In the genomic region with DNA sequence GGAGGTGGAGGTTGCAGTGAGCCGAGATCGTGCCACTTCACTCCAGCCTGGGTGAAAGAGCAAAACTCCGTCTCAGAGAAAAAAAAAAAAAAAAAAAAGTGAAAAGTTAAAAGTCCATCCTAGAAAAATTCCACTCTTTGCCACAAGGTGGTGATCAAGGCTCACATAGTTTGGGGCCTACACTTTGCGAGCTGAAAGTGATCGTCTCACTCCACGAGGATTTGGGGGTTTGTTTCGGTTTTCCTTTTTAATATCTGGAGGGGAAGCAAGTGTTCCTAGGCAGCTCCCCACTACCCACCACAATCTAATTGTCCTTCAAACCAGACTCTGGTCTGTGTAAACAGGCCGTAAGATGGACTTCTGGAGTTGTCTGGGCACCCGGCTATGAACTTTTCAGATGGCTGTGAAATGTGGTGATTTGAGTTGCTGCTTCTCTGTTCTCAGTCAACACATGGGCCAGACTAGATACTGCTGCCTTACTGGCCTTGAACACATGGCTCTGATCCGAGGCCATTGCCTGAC, we compare ENCODE assay signal across 8 cellular contexts. TPM values are rescaled to one million over a fixed set of nuclear protein-coding genes. Genes with fewer than 3 reads are reported as not detected.
DNase-seq lines count a peak whose midpoint lies in the region; ATAC-seq and TF ChIP-seq lines count a peak whose summit lies in the region.

No MANE protein-coding gene starts in this region.

- CTCF ChIA-PET in Caco-2 (lab: Charles Lee): interaction anchor here (0.6 to 1.9 kb wide), 9 partner anchors 38 to 631 kb away, joined by 3 to 13 read pairs (median 5); no protein-coding TSS in a partner anchor

- POLR2A ChIA-PET in Caco-2 (lab: Charles Lee): no interaction called here

- H2AFZ ChIP-seq in OCI-LY1 (ENCODE audit: low read length): no peak overlapping the region

- H3K27me3 ChIP-seq in Caco-2 (replicated peaks; ENCODE audit: control insufficient read depth, insufficient read depth, low read length) (0 out of 2 replicates have a peak, but pooled peaks cover 1% of the 10 kb centered on the region), HAP-1 (ENCODE audit: low read depth) (no peaks in the 10 kb centered on the region), OCI-LY1 (ENCODE audit: insufficient read depth, low read length) (no peaks in the 10 kb centered on the region)

- no peaks in the 10 kb centered on the region for H3K9me2 ChIP-seq in OCI-LY1 (ENCODE audit: low read depth, low read length)

- H3K4me3 Mint-ChIP-seq in Caco-2 (ENCODE audit: unreplicated experiment) (no peak overlapping the region), osteocyte (ENCODE audit: unreplicated experiment) (no peak overlapping the region)

- DNase-seq in Caco-2 (peak in 1 of 2 experiments; percentile 74), HAP-1 (ENCODE audit: low spot score in 2 of 2) (peak; percentile 27 to 69), foreskin fibroblast (peak; percentile 32 to 78), osteocyte (ENCODE audit: extremely low spot score, unreplicated experiment) (peak; percentile 73), UCSD-AML1 (lab: John Stamatoyannopoulos, UW; ENCODE audit: unreplicated experiment) (no peak)
- DNase-seq in activated T-cell treated with anti-CD3 and anti-CD28 coated beads, Interleukin-2, amount 50 U/mL, for 48 hours: peak; percentile 46 to 50

- H3K9ac ChIP-seq in OCI-LY1 (ENCODE audit: low read length): no peak overlapping the region

- H3K4me1 ChIP-seq in Caco-2: no peaks in the 10 kb centered on the region
- H3K4me1 ChIP-seq in HAP-1: no peaks in the 10 kb centered on the region
- no peaks in the 10 kb centered on the region for H3K4me1 ChIP-seq in OCI-LY1 (ENCODE audit: insufficient read depth, low read length, severe bottlenecking)

- H3K4me1 Mint-ChIP-seq in Caco-2 (ENCODE audit: low read depth, unreplicated experiment) (no peaks in the 10 kb centered on the region), osteocyte (ENCODE audit: unreplicated experiment) (no peaks in the 10 kb centered on the region)

- in situ Hi-C loops in HAP-1 (cut with MboI; ENCODE audit: low sequenced_read_pairs): loop anchor here (10.0 kb wide), 2 partner anchors 156 to 456 kb away; partner anchors contain the start of gene NANOS1

- BruUV-seq in Caco-2 (replicated peaks; lab: Mats Ljungman, UMichigan): no TSS peak

- intact Hi-C loops in Caco-2 (cut with micrococcal nuclease; ENCODE audit: unreplicated experiment): loop anchor here (1.0 to 5.0 kb wide), 4 partner anchors 99 to 464 kb away; no protein-coding TSS in a partner anchor

- no peak overlapping the region for H3K4me2 ChIP-seq in OCI-LY1 (ENCODE audit: low read length)

- no peaks in the 10 kb centered on the region for H3K36me3 Mint-ChIP-seq in Caco-2 (ENCODE audit: insufficient read depth, unreplicated experiment)
- no peaks in the 10 kb centered on the region for H3K36me3 Mint-ChIP-seq in osteocyte (ENCODE audit: unreplicated experiment)

- H3K9me3 ChIP-seq in Caco-2 (no peaks in the 10 kb centered on the region), HAP-1 (no peaks in the 10 kb centered on the region), OCI-LY1 (ENCODE audit: low read length) (no peaks in the 10 kb centered on the region)

- no peak overlapping the region for H3K27ac ChIP-seq in OCI-LY1 (ENCODE audit: low read depth, low read length, poor library complexity, severe bottlenecking)

- ATAC-seq in GM21381 (IDR thresholded peaks at IDR 0.05; ENCODE audit: unreplicated experiment): no peak

- no peaks in the 10 kb centered on the region for H3K9me3 Mint-ChIP-seq in Caco-2 (ENCODE audit: unreplicated experiment)
- H3K9me3 Mint-ChIP-seq in osteocyte (ENCODE audit: unreplicated experiment): no peaks in the 10 kb centered on the region

- H3K4me3 ChIP-seq in Caco-2 (ENCODE audit: low read depth, low read length) (no peak overlapping the region), HAP-1 (no peak overlapping the region), OCI-LY1 (ENCODE audit: low read depth, low read length, poor library complexity, severe bottlenecking) (no peak overlapping the region), foreskin fibroblast (ENCODE audit: low read depth in 1 of 2, low read length in 2 of 2) (peak overlapping the region; percentile 23 to 42)

- no peaks in the 10 kb centered on the region for H3F3A ChIP-seq in OCI-LY1 (ENCODE audit: insufficient read depth, low read length)

- H4K20me1 ChIP-seq in OCI-LY1 (ENCODE audit: insufficient read depth, low read length): no peaks in the 10 kb centered on the region

- TF ChIP-seq CTCF in Caco-2 (IDR thresholded peaks at IDR 0.05; ENCODE audit: insufficient read depth in 1 of 2, low read depth in 1 of 2, low read length in 1 of 2, severe bottlenecking in 1 of 2, unreplicated experiment in 1 of 2) (peak; percentile 66 to 81), OCI-LY1 (IDR thresholded peaks at IDR 0.05; ENCODE audit: low read length) (peak; percentile 48; the same call in 1 of the 2 replicates), foreskin fibroblast (IDR thresholded peaks at IDR 0.05; ENCODE audit: low read depth, low read length) (peak; percentile 52), osteocyte (IDR thresholded peaks at IDR 0.05) (peak; percentile 76)

- H3K36me3 ChIP-seq in Caco-2 (ENCODE audit: control insufficient read depth, insufficient read depth, low read length): no peaks in the 10 kb centered on the region
- no peaks in the 10 kb centered on the region for H3K36me3 ChIP-seq in HAP-1 (replicated peaks)
- H3K36me3 ChIP-seq in OCI-LY1 (ENCODE audit: insufficient read depth, low read length): no peaks in the 10 kb centered on the region

- H3K79me2 ChIP-seq in OCI-LY1 (ENCODE audit: insufficient read depth, low read length): no peaks in the 10 kb centered on the region

- H3K27ac Mint-ChIP-seq in Caco-2 (ENCODE audit: unreplicated experiment) (no peak overlapping the region), osteocyte (ENCODE audit: unreplicated experiment) (no peak overlapping the region)

- H3K27me3 Mint-ChIP-seq in Caco-2 (ENCODE audit: insufficient read depth, unreplicated experiment): no peaks in the 10 kb centered on the region
- peaks cover 6% of the 10 kb centered on the region for H3K27me3 Mint-ChIP-seq in osteocyte (ENCODE audit: unreplicated experiment)

RNA-seq across cellular contexts. Expression of gene PRLHR, which starts 27.1 kb away (rescaled TPM):
- total RNA-seq in Caco-2 (2022): not detected in 2 replicates
- total RNA-seq in osteocyte: not detected in 2 replicates

Comparison
In these comparisons a context has a peak if more than half of its experiments do, and no peak if none do; other contexts are left out.
1. H3K4me3 ChIP-seq: peak in foreskin fibroblast (2 of 2); none in Caco-2 (single experiment), HAP-1 (single experiment) and OCI-LY1 (single experiment).
2. Peak in every context shown above with its lines, with median percentiles within 50 percentile points of each other: CTCF ChIP-seq.